Comparison of ENCODE assay signal across 24 cellular contexts in genomic region chr17:77694391-77695363, GRCh38.
A peak's percentile ranks its signal among the peaks of the same experiment; 100 is the strongest.
DNase-seq lines count a peak whose midpoint lies in the region; ATAC-seq and TF ChIP-seq lines count a peak whose summit lies in the region.
"Had no signal": no experiment of that assay in that cellular context is flagged by ENCODE, and none has a peak within 500 bp of the region (broad histone marks: within the 10 kb centered on the region; RNA-seq: fewer than 3 reads in every experiment).

No MANE protein-coding gene starts in this region.

- intact Hi-C loops in CD4-positive, alpha-beta memory T cell (cut with micrococcal nuclease) = loop anchor here (10.0 kb wide), 1 partner anchor 50 kb away; no protein-coding TSS in a partner anchor

- POLR2A ChIA-PET in CD4-positive, alpha-beta memory T cell (lab: Charles Lee; ENCODE audit: partially characterized antibody) = interaction anchor here (1.2 kb wide), 1 partner anchor 28 kb away, joined by 3 read pairs; no protein-coding TSS in a partner anchor
- POLR2A ChIA-PET in HEK293 (lab: Yijun Ruan, JAX) = no interaction called here

- peaks cover 23 to 62% (median 45%) of the 10 kb centered on the region in 4 donors for H3K4me1 Mint-ChIP-seq in CD4-positive, alpha-beta memory T cell
- peaks cover 10% of the 10 kb centered on the region for H3K4me1 Mint-ChIP-seq in endodermal cell

- H3K4me3 ChIP-seq in CD4-positive, alpha-beta memory T cell (ENCODE audit: low read length in 2 of 2) = no peak overlapping the region
- H3K4me3 ChIP-seq in HEK293 (ENCODE audit: low read depth, low read length) (no peak overlapping the region), endodermal cell (ENCODE audit: low read length) (no peak overlapping the region)
- H3K4me3 ChIP-seq: ascending aorta, GM23248, smooth muscle cell, tibial artery had no signal

- H3K27me3 Mint-ChIP-seq in CD4-positive, alpha-beta memory T cell = peaks cover 7 to 9% of the 10 kb centered on the region in 2 donors
- peaks cover 67% of the 10 kb centered on the region for H3K27me3 Mint-ChIP-seq in endodermal cell (ENCODE audit: insufficient read depth)
- H3K27me3 Mint-ChIP-seq: activated naive CD8-positive, alpha-beta T cell; CD4-positive, alpha-beta T cell had no signal

- H3K27me3 ChIP-seq in CD4-positive, alpha-beta memory T cell (ENCODE audit: insufficient read depth, low read length) = no peaks in the 10 kb centered on the region
- peaks cover 50% of the 10 kb centered on the region for H3K27me3 ChIP-seq in endodermal cell (ENCODE audit: control insufficient read depth, insufficient read depth, low read length, poor library complexity, severe bottlenecking)
- H3K27me3 ChIP-seq: ascending aorta had no signal

- no peak for DNase-seq in CD4-positive, alpha-beta memory T cell
- peak; percentile 46 for DNase-seq in endodermal cell
- DNase-seq in stimulated activated CD8-positive, alpha-beta memory T cell treated with anti-CD3 and anti-CD28 coated beads, Interleukin-4, amount 100 ng/mL, for 48 hours = peak; percentile 2
- DNase-seq in GM20000 (ENCODE audit: low spot score) = no peak
- DNase-seq: caudate nucleus; CD4-positive, alpha-beta T cell; dermis blood vessel endothelial cell; GM23248; natural killer cell; NCI-H1092 treated with DMSO at 0.1 percent for 48 hours; NCI-H1930; NCI-H526 treated with DMSO at 0.1 percent for 48 hours; SHP77; stimulated activated CD4-positive, alpha-beta T cell treated with anti-CD3 and anti-CD28 coated beads, Interleukin-1b, Interleukin-23, amount 100 ng/mL, for 48 hours had no signal

- H3K4me3 Mint-ChIP-seq in CD4-positive, alpha-beta memory T cell = peak overlapping the region in 3 of 8 donors; percentile 25 to 48 (median 43)
- no peak overlapping the region for H3K4me3 Mint-ChIP-seq in endodermal cell
- H3K4me3 Mint-ChIP-seq: activated CD4-positive, alpha-beta T cell treated with anti-CD3 and anti-CD28 coated beads, Interleukin-2, amount 10 ng/mL, durations not matched to agents 7 days and 5 days; CD4-positive, alpha-beta T cell; natural killer cell had no signal

- CTCF ChIA-PET in CD4-positive, alpha-beta memory T cell (lab: Charles Lee; ENCODE audit: partially characterized antibody) = no interaction called here
- CTCF ChIA-PET in HEK293 (lab: Yijun Ruan, JAX) = interaction anchor here (0.6 kb wide), 1 partner anchor 482 kb away, joined by 3 read pairs; no protein-coding TSS in a partner anchor

- no peaks in the 10 kb centered on the region for H3K36me3 ChIP-seq in CD4-positive, alpha-beta memory T cell (ENCODE audit: insufficient read depth, low read length)
- H3K36me3 ChIP-seq in HEK293 (ENCODE audit: control insufficient read depth in 2 of 2, insufficient read depth in 1 of 2, low read length in 2 of 2) (no peaks in the 10 kb centered on the region), endodermal cell (ENCODE audit: control insufficient read depth, insufficient read depth, low read length) (no peaks in the 10 kb centered on the region)
- H3K36me3 ChIP-seq: ascending aorta, tibial artery had no signal

- H3K9me3 ChIP-seq in CD4-positive, alpha-beta memory T cell (ENCODE audit: control insufficient read depth in 1 of 2, low read length in 2 of 2) = no peaks in the 10 kb centered on the region
- H3K9me3 ChIP-seq in HEK293 (ENCODE audit: control insufficient read depth, insufficient read depth, low read depth, low read length) (no peaks in the 10 kb centered on the region), endodermal cell (ENCODE audit: control insufficient read depth, low read length) (no peaks in the 10 kb centered on the region)
- H3K9me3 ChIP-seq: ascending aorta, tibial artery had no signal

- H3K27ac ChIP-seq in CD4-positive, alpha-beta memory T cell (ENCODE audit: low read depth, low read length) = no peak overlapping the region
- H3K27ac ChIP-seq in HEK293 (ENCODE audit: extremely low read depth, low read depth, low read length) (no peak overlapping the region), endodermal cell (ENCODE audit: low read depth, low read length) (no peak overlapping the region)
- H3K27ac ChIP-seq: ascending aorta, GM23248, parathyroid adenoma, tibial artery had no signal

- no peak for ATAC-seq in HG02588 (IDR thresholded peaks at IDR 0.05; ENCODE audit: unreplicated experiment)
- no peak for ATAC-seq in GM18867 (IDR thresholded peaks at IDR 0.05; ENCODE audit: unreplicated experiment)
- ATAC-seq: natural killer cell, Panc1 had no signal

- H3K36me3 Mint-ChIP-seq in CD4-positive, alpha-beta memory T cell = no peaks in the 10 kb centered on the region
- H3K36me3 Mint-ChIP-seq in endodermal cell (ENCODE audit: low read depth) = no peaks in the 10 kb centered on the region
- H3K36me3 Mint-ChIP-seq: activated naive CD8-positive, alpha-beta T cell; natural killer cell had no signal

- no peak for TF ChIP-seq CTCF in HEK293 (tag by site-specific recombination; IDR thresholded peaks at IDR 0.05)
- no peak for TF ChIP-seq CTCF in endodermal cell (conservative IDR thresholded peaks at IDR 0.05)
- no peak for TF ChIP-seq CTCF in GM20000 (IDR thresholded peaks at IDR 0.05; ENCODE audit: extremely low read depth, missing control alignments)

- H3K27ac Mint-ChIP-seq in CD4-positive, alpha-beta memory T cell = peak overlapping the region in 4 of 7 donors; percentile 24 to 73 (median 48)
- peak overlapping the region; percentile 77 for H3K27ac Mint-ChIP-seq in endodermal cell
- H3K27ac Mint-ChIP-seq: activated CD4-positive, alpha-beta T cell treated with anti-CD3 and anti-CD28 coated beads, Interleukin-2, amount 10 ng/mL, durations not matched to agents 7 days and 5 days; activated naive CD8-positive, alpha-beta T cell; CD4-positive, alpha-beta T cell; natural killer cell had no signal

- no peak overlapping the region for H3K9ac ChIP-seq in endodermal cell (ENCODE audit: extremely low read depth, low read length, poor library complexity, severe bottlenecking)
- H3K9ac ChIP-seq: GM23248, parathyroid adenoma had no signal

- peaks cover 30% of the 10 kb centered on the region for H3K4me1 ChIP-seq in CD4-positive, alpha-beta memory T cell (ENCODE audit: insufficient read depth, low read length)
- H3K4me1 ChIP-seq in HEK293 (ENCODE audit: control insufficient read depth, insufficient read depth, low read length) (peaks cover 3% of the 10 kb centered on the region; the same call in 1 of the 2 replicates), endodermal cell (ENCODE audit: control insufficient read depth, insufficient read depth, low read length) (no peaks in the 10 kb centered on the region)
- H3K4me1 ChIP-seq: parathyroid adenoma had no signal

- 92 to 93% methylated on average over 7 to 11 of the region's 11 CpGs for WGBS in endodermal cell (ENCODE audit: insufficient coverage in 1 of 2, insufficient read length in 1 of 2), 2 experiments

- H3K9me3 Mint-ChIP-seq in CD4-positive, alpha-beta memory T cell = no peaks in the 10 kb centered on the region
- H3K9me3 Mint-ChIP-seq in endodermal cell = no peaks in the 10 kb centered on the region
- H3K9me3 Mint-ChIP-seq: activated CD4-positive, alpha-beta T cell treated with anti-CD3 and anti-CD28 coated beads, Interleukin-2, amount 10 ng/mL, durations not matched to agents 7 days and 5 days; CD4-positive, alpha-beta T cell; natural killer cell had no signal

TF ChIP-seq in HEK293, 187 proteins besides CTCF, POLR2A, EP300 and RAD21 (continues in another document):
- no peak for TF ChIP-seq EGR2 (tag by site-specific recombination; IDR thresholded peaks at IDR 0.05; ENCODE audit: low read depth)
- no peak for TF ChIP-seq ZNF580 (tag by site-specific recombination; IDR thresholded peaks at IDR 0.05)
- TF ChIP-seq, protein P1, sequence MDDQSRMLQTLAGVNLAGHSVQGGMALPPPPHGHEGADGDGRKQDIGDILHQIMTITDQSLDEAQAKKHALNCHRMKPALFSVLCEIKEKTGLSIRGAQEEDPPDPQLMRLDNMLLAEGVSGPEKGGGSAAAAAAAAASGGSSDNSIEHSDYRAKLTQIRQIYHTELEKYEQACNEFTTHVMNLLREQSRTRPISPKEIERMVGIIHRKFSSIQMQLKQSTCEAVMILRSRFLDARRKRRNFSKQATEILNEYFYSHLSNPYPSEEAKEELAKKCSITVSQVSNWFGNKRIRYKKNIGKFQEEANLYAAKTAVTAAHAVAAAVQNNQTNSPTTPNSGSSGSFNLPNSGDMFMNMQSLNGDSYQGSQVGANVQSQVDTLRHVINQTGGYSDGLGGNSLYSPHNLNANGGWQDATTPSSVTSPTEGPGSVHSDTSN (CRISPR knock-in tag; IDR thresholded peaks at IDR 0.05) = no peak
- peak; percentile 76 for TF ChIP-seq ZNF341 (tag by site-specific recombination; IDR thresholded peaks at IDR 0.05; ENCODE audit: low read depth)
- TF ChIP-seq OVOL3 (tag by site-specific recombination; IDR thresholded peaks at IDR 0.05) = no peak
- 0 out of 2 replicates have a peak, but pooled peaks have one; percentile 8 for TF ChIP-seq SCRT2 (tag by site-specific recombination; IDR thresholded peaks at IDR 0.05)
- no peak for TF ChIP-seq ZNF404 (tag by site-specific recombination; IDR thresholded peaks at IDR 0.05)
- TF ChIP-seq MZF1 (tag by site-specific recombination; IDR thresholded peaks at IDR 0.05; ENCODE audit: borderline replicate concordance) = no peak
- TF ChIP-seq ZNF791 (tag by site-specific recombination; IDR thresholded peaks at IDR 0.05) = no peak
- no peak for TF ChIP-seq ZNF248 (tag by site-specific recombination; IDR thresholded peaks at IDR 0.05)
- no peak for TF ChIP-seq ZNF548 (tag by site-specific recombination; IDR thresholded peaks at IDR 0.05)
- no peak for TF ChIP-seq ZSCAN16 (tag by site-specific recombination; IDR thresholded peaks at IDR 0.05)
- no peak for TF ChIP-seq ZNF610 (tag by site-specific recombination; IDR thresholded peaks at IDR 0.05; ENCODE audit: borderline replicate concordance)
- TF ChIP-seq KLF10 (tag by site-specific recombination; IDR thresholded peaks at IDR 0.05) = no peak

Comparison
In these comparisons a context has a peak if more than half of its experiments do, and no peak if none do; other contexts are left out.
1. DNase-seq: peak in endodermal cell (single experiment) and stimulated activated CD8-positive, alpha-beta memory T cell treated with anti-CD3 and anti-CD28 coated beads, Interleukin-4, amount 100 ng/mL, for 48 hours (single experiment); none in CD4-positive, alpha-beta memory T cell (0 of 5) and GM20000 (single experiment).